8 cellular contexts compared by ENCODE assay signal in the genomic region with DNA sequence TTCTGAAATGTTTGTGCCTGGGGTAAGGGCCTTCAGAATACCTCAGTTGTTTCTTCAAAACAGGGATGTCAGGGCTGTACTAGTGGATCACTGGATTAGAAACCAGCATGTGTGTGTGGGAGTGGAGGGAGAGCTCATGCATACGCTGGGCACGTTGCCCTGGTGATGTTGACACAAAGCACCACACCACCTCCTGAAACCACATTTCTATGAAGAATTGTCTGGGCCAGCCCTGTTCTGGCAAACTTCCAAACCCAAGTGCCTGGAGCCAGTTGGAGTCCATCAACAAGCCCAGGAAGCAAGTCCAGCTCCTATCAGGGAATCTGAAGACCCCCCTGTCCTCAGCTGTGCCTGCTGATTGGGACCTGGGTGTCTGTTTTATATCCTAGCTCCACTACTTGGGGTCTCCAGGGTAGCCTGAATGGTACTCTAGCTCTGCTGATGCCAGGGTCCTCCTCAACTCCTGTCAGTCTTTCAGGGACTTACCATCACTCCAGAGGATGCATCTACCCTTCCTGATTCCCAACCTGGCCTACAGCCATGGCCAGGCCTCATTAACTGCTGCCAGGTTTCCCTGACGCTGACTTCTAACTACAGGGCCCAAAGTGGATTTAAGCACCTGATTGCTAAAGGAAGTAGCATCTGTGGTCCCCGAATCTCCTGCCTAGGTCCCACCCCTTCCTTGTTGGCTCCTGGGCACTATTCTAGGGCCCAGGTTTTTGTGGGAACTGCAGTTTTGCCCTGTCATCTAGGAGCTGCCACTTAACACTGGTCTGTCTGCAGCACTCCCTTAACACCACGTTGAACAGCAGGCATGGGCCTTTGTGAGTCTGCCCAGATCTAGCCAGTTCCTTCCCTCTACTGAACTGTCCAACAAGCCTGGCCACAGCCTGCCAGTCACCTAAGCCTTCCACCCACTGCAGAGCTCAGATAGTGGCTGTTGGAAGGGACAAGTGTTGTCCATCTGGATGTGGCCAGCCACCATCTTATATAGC. TPM values are rescaled to one million over a fixed set of nuclear protein-coding genes. Genes with fewer than 3 reads are reported as not detected.
DNase-seq lines count a peak whose midpoint lies in the region; ATAC-seq and TF ChIP-seq lines count a peak whose summit lies in the region.

No MANE protein-coding gene starts in this region.

- in situ Hi-C loops in Caki2 (cut with HindIII; ENCODE audit: low pct_unique_long_range_greater_than_20kb, low sequenced_read_pairs) (no loop called here), astrocyte of the spinal cord (cut with HindIII; ENCODE audit: low sequenced_read_pairs) (no loop called here)

- peak; percentile 76 for DNase-seq in Caki2 (ENCODE audit: low read depth)
- peak; percentile 95 for DNase-seq in NCI-H345 treated with DMSO at 0.1 percent for 48 hours (lab: John Stamatoyannopoulos, UW; ENCODE audit: unreplicated experiment)
- DNase-seq in astrocyte of the spinal cord (ENCODE audit: low read depth, low spot score): peak; percentile 96
- peak; percentile 36 for DNase-seq in inferior parietal cortex (ENCODE audit: extremely low spot score)
- DNase-seq in stromal cell of bone marrow (ENCODE audit: low read depth): peak; percentile 96
- no peak for DNase-seq in T-helper 1 cell

- peak; percentile 53 for ATAC-seq in HG02571 (IDR thresholded peaks at IDR 0.05; ENCODE audit: unreplicated experiment)
- ATAC-seq in GM21576 (IDR thresholded peaks at IDR 0.05; ENCODE audit: unreplicated experiment): no peak

- TF ChIP-seq CTCF in astrocyte of the spinal cord (IDR thresholded peaks at IDR 0.05; ENCODE audit: low read depth, low read length): no peak

- H3K4me3 ChIP-seq in astrocyte of the spinal cord (ENCODE audit: low read depth, low read length): no peak overlapping the region

RNA-seq across cellular contexts. Expression of gene LPAR3, which starts 45.5 kb away (rescaled TPM):
- not detected in 2 replicates for total RNA-seq in Caki2 (2014; rRNA removed; shearing (Covaris generic); ENCODE audit: low replicate concordance)

Comparison
In these comparisons a context has a peak if more than half of its experiments do, and no peak if none do; other contexts are left out.
1. DNase-seq: peak in Caki2 (single experiment), NCI-H345 treated with DMSO at 0.1 percent for 48 hours (single experiment), astrocyte of the spinal cord (single experiment), inferior parietal cortex (single experiment) and stromal cell of bone marrow (single experiment); none in T-helper 1 cell (0 of 5).